ENCODE assay signal across 14 cellular contexts in genomic region chr7:30844483-30844874, GRCh38.
DNase-seq lines count a peak whose midpoint lies in the region; ATAC-seq and TF ChIP-seq lines count a peak whose summit lies in the region.
"Had no signal": no experiment of that assay in that cellular context is flagged by ENCODE, and none has a peak within 500 bp of the region (broad histone marks: within the 10 kb centered on the region; RNA-seq: fewer than 3 reads in every experiment).

No MANE protein-coding gene starts in this region.

- ATAC-seq in lower lobe of right lung: no peak
- no peak for ATAC-seq in GM19463 (IDR thresholded peaks at IDR 0.05; ENCODE audit: unreplicated experiment)
- ATAC-seq: Panc1, Right ventricle myocardium inferior had no signal

- H3K4me3 ChIP-seq in coronary artery (no peak overlapping the region), lower lobe of right lung (no peak overlapping the region), stomach smooth muscle (ENCODE audit: low read length in 2 of 2) (no peak overlapping the region), vagina (no peak overlapping the region)

- intact Hi-C loops in lower lobe of right lung (cut with DNase I) (no loop called here), vagina (cut with DNase I) (no loop called here)

- no peak overlapping the region for H3K9ac ChIP-seq in stomach smooth muscle (ENCODE audit: low read length in 2 of 2)

- H3K27me3 ChIP-seq in lower lobe of right lung (ENCODE audit: low read depth): no peaks in the 10 kb centered on the region
- no peaks in the 10 kb centered on the region for H3K27me3 ChIP-seq in stomach smooth muscle (ENCODE audit: control insufficient read depth in 1 of 2, insufficient read depth in 2 of 2, low read length in 2 of 2)
- no peaks in the 10 kb centered on the region for H3K27me3 ChIP-seq in vagina

- H3K27ac ChIP-seq in coronary artery (peak overlapping the region; percentile 58 to 86), lower lobe of right lung (peak overlapping the region; percentile 76), stomach smooth muscle (ENCODE audit: low read length) (peak overlapping the region; percentile 90), vagina (peak overlapping the region; percentile 49)

- H3K9me3 ChIP-seq in lower lobe of right lung: no peaks in the 10 kb centered on the region
- no peaks in the 10 kb centered on the region for H3K9me3 ChIP-seq in stomach smooth muscle (ENCODE audit: control insufficient read depth in 2 of 2, low read length in 2 of 2)
- no peaks in the 10 kb centered on the region for H3K9me3 ChIP-seq in vagina

- TF ChIP-seq CTCF in coronary artery (IDR thresholded peaks at IDR 0.05) (no peak), lower lobe of right lung (IDR thresholded peaks at IDR 0.05) (no peak), vagina (IDR thresholded peaks at IDR 0.05) (no peak)

- peaks cover 79% of the 10 kb centered on the region for H3K4me1 ChIP-seq in lower lobe of right lung
- H3K4me1 ChIP-seq in stomach smooth muscle (ENCODE audit: control insufficient read depth, insufficient read depth, low read length): peaks cover 52% of the 10 kb centered on the region
- peaks cover 37% of the 10 kb centered on the region for H3K4me1 ChIP-seq in vagina

- TF ChIP-seq POLR2A in vagina (IDR thresholded peaks at IDR 0.05): no peak

- DNase-seq in coronary artery (ENCODE audit: low spot score) (no peak), lower lobe of right lung (no peak), vagina (ENCODE audit: extremely low spot score in 2 of 2) (no peak), COR-L47 (lab: John Stamatoyannopoulos, UW) (no peak)
- no peak for DNase-seq in activated T-cell treated with anti-CD3 and anti-CD28 coated beads, Interleukin-2, amount 50 U/mL, for 48 hours
- DNase-seq: CD4-positive, alpha-beta T cell; HFFc6; NCI-H1092; NCI-H1694; NCI-H524 had no signal

- H3K36me3 ChIP-seq in lower lobe of right lung: peaks cover 13% of the 10 kb centered on the region
- peaks cover 0 to 21% of the 10 kb centered on the region in 2 donors for H3K36me3 ChIP-seq in stomach smooth muscle (ENCODE audit: control insufficient read depth in 2 of 2, insufficient read depth in 2 of 2, low read length in 2 of 2)
- no peaks in the 10 kb centered on the region for H3K36me3 ChIP-seq in vagina
